Comparison of ENCODE assay signal across 1 cellular context in the genomic region with DNA sequence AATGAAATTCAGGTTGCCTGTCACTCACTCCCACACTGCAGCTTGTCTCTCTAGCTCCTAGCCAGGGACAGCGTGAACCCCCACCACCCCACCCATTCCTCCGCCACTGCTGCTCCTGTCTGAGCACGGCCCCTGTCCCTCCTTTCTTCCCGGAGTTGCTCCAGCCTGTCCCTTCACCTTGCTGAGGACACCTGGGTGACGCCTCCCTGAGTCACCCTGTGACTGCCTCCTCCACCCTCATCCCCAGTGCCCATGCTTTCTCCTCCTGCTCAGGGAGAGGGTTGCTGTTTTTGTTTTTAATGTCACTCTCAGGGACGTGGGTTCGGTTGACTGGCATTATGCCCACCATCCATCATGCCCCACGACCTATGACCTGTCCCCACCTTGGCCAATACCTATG.
TF ChIP-seq lines count a peak whose summit lies in the region.

No MANE protein-coding gene starts in this region.

TF ChIP-seq in K562, 482 proteins besides CTCF, POLR2A, EP300 and RAD21:
- TF ChIP-seq, protein P1, sequence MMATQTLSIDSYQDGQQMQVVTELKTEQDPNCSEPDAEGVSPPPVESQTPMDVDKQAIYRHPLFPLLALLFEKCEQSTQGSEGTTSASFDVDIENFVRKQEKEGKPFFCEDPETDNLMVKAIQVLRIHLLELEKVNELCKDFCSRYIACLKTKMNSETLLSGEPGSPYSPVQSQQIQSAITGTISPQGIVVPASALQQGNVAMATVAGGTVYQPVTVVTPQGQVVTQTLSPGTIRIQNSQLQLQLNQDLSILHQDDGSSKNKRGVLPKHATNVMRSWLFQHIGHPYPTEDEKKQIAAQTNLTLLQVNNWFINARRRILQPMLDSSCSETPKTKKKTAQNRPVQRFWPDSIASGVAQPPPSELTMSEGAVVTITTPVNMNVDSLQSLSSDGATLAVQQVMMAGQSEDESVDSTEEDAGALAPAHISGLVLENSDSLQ (IDR thresholded peaks at IDR 0.05), result 0 out of 2 replicates have a peak, but pooled peaks have one; percentile 10
- TF ChIP-seq SMC3 (conservative IDR thresholded peaks at IDR 0.05; ENCODE audit: insufficient read depth, low read depth, low read length) (no peak), SIN3B (IDR thresholded peaks at IDR 0.05; ENCODE audit: low read depth) (no peak)
